Comparison of ENCODE assay signal across 8 cellular contexts in genomic region chr1:2786329-2787162, GRCh38. TPM values are rescaled to one million over a fixed set of nuclear protein-coding genes. Genes with fewer than 3 reads are reported as not detected.
A peak's percentile ranks its signal among the peaks of the same experiment; 100 is the strongest.
DNase-seq lines count a peak whose midpoint lies in the region; ATAC-seq, FAIRE-seq and TF ChIP-seq lines count a peak whose summit lies in the region.

No MANE protein-coding gene starts in this region.

- H3K4me1 ChIP-seq in effector memory CD4-positive, alpha-beta T cell (ENCODE audit: control insufficient read depth, insufficient read depth, low read length, poor library complexity, severe bottlenecking), result peaks cover 6% of the 10 kb centered on the region
- H3K4me1 ChIP-seq in pancreas (no peaks in the 10 kb centered on the region), upper lobe of right lung (no peaks in the 10 kb centered on the region)

- no peak overlapping the region for H3K4me3 ChIP-seq in effector memory CD4-positive, alpha-beta T cell (ENCODE audit: insufficient read depth, low read depth, low read length, poor library complexity, severe bottlenecking)
- H3K4me3 ChIP-seq in pancreas, result no peak overlapping the region
- no peak overlapping the region for H3K4me3 ChIP-seq in upper lobe of right lung

- H3K27me3 ChIP-seq in effector memory CD4-positive, alpha-beta T cell (replicated peaks; ENCODE audit: control insufficient read depth, insufficient read depth, low read length, poor library complexity, severe bottlenecking), result peaks cover 35% of the 10 kb centered on the region
- H3K27me3 ChIP-seq in pancreas (peaks cover 0 to 14% (median 5%) of the 10 kb centered on the region in 4 donors), upper lobe of right lung (peaks cover 54% of the 10 kb centered on the region)

- H3K36me3 ChIP-seq in effector memory CD4-positive, alpha-beta T cell (ENCODE audit: control insufficient read depth, insufficient read depth, low read length), result no peaks in the 10 kb centered on the region
- H3K36me3 ChIP-seq in pancreas (no peaks in the 10 kb centered on the region), upper lobe of right lung (no peaks in the 10 kb centered on the region)

- H3K27ac ChIP-seq in effector memory CD4-positive, alpha-beta T cell (ENCODE audit: insufficient read depth, low read length, poor library complexity, severe bottlenecking), result no peak overlapping the region
- no peak overlapping the region for H3K27ac ChIP-seq in pancreas
- no peak overlapping the region for H3K27ac ChIP-seq in upper lobe of right lung

- DNase-seq in SHP77 (lab: John Stamatoyannopoulos, UW) (peak; percentile 3 to 9), SHP77 treated with DMSO at 0.1 percent for 48 hours (lab: John Stamatoyannopoulos, UW) (no peak), pancreas (peak; percentile 11 to 90 (median 60)), upper lobe of right lung (peak; percentile 80), NCI-H146 treated with DMSO at 0.1 percent for 48 hours (lab: John Stamatoyannopoulos, UW; ENCODE audit: unreplicated experiment) (no peak), H54 (ENCODE audit: insufficient read length, low spot score) (no peak)
- DNase-seq in activated CD4-positive, alpha-beta T cell treated with anti-CD3 and anti-CD28 coated beads, Interleukin-2, amount 50 U/mL, for 4 hours, result peak; percentile 71 to 80
- peak; percentile 36 to 57 (median 37) for DNase-seq in effector memory CD4-positive, alpha-beta T cell

- no peak for TF ChIP-seq POLR2A in H54 (IDR thresholded peaks at IDR 0.05; ENCODE audit: low read depth, low read length)

- H3K9me3 ChIP-seq in effector memory CD4-positive, alpha-beta T cell (ENCODE audit: control insufficient read depth, low read length), result peaks cover 4% of the 10 kb centered on the region
- H3K9me3 ChIP-seq in pancreas, result peaks cover 0 to 3% (median 0%) of the 10 kb centered on the region in 4 donors
- H3K9me3 ChIP-seq in upper lobe of right lung, result peaks cover 4% of the 10 kb centered on the region

- peak; percentile 68 to 74 (median 71) for TF ChIP-seq CTCF in pancreas (IDR thresholded peaks at IDR 0.05)
- peak; percentile 79 for TF ChIP-seq CTCF in upper lobe of right lung (IDR thresholded peaks at IDR 0.05)

- WGBS in pancreas, 2 donors, result 23% methylated on average over 27 of the region's 27 CpGs

- peak in 3 of 4 donors; percentile 65 to 77 (median 68) for ATAC-seq in pancreas
- peak; percentile 49 for ATAC-seq in upper lobe of right lung

- FAIRE-seq in pancreas (lab: Jason Lieb, UNC), result no peak
- no peak for FAIRE-seq in H54 (lab: Jason Lieb, UNC)

- intact Hi-C loops in pancreas (cut with DNase I) (no loop called here), upper lobe of right lung (cut with DNase I) (no loop called here)

RNA-seq across cellular contexts. Expression of gene TTC34, which starts 14.9 kb away (rescaled TPM):
- total RNA-seq in pancreas (under 1 TPM; 0.18 to 0.87 (median 0.43) TPM), upper lobe of right lung (1.3 TPM)
- polyA plus RNA-seq in pancreas, result under 1 TPM; 0.38 to 0.99 TPM

Comparison
In these comparisons a context has a peak if more than half of its experiments do, and no peak if none do; other contexts are left out.
1. DNase-seq: peak in SHP77 (2 of 2), activated CD4-positive, alpha-beta T cell treated with anti-CD3 and anti-CD28 coated beads, Interleukin-2, amount 50 U/mL, for 4 hours (2 of 2), effector memory CD4-positive, alpha-beta T cell (3 of 3), pancreas (6 of 6) and upper lobe of right lung (single experiment); none in SHP77 treated with DMSO at 0.1 percent for 48 hours (single experiment), NCI-H146 treated with DMSO at 0.1 percent for 48 hours (single experiment) and H54 (single experiment).